8 cellular contexts compared by ENCODE assay signal in the genomic region with DNA sequence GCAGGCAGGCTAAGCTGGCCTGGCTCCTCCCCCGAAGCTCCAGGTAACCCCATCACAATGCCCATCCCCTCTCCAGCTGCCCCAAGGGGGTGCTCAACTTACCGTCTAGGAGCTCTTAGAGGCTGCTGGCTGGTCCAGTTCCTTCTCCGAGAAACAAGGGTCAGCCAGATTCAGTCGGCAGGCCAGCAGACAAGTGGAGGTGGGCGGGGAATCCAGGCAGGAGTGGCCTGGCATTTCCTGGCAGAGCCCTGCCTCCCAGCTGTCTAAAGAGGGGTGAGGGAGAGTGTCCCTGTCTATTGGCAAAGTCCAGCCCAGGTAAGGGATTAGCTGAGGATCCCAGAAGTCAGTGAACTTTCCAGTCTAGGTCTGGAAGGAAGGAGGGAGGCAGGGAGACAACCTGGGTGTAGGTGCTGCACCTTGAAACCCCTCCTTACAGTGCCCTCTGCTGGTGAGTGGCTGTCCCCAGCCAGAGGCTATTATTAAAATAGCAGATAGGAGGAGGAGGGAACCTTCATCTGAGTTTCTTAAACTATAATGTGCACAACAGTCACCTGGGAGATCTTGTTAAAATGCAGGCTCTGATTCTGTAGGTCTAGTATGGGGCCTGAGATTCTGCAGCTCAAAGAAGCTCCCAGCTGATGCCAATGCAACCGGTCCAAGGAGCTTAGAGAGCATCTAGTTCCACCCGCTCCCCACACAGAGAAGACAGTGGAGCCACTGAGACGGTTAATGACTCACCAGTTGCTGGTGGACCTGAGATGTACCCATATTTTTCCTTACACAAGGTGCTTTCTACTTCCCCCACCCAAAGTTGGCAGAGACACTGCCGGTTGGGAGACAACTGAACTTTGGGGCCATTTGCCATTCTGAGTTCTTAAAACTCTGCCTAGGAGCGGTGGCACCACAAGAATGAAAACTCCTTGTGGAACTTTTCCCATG. TPM values are rescaled to one million over a fixed set of nuclear protein-coding genes. Genes with fewer than 3 reads are reported as not detected.
DNase-seq lines count a peak whose midpoint lies in the region; ATAC-seq, FAIRE-seq and TF ChIP-seq lines count a peak whose summit lies in the region.

TSS of gene UNC5CL (minus strand) at position 162 of the 939 bp plus-strand sequence. CDS start 4,147 bp downstream, outside the sequence.

- TF ChIP-seq POLR2A in NB4 (IDR thresholded peaks at IDR 0.05; ENCODE audit: extremely low read depth, insufficient read length): no peak

- no peak for ATAC-seq in HG03280 (IDR thresholded peaks at IDR 0.05; ENCODE audit: unreplicated experiment)

- no peak within 1 kb of the TSS for H3K4me3 ChIP-seq in NB4 (ENCODE audit: low read depth, low read length)

- FAIRE-seq in urothelium cell line (lab: Jason Lieb, UNC): no peak

- peak; percentile 9 to 37 for DNase-seq in NCI-H446 (lab: John Stamatoyannopoulos, UW)
- no peak for DNase-seq in NCI-H446 treated with DMSO at 0.1 percent for 48 hours (lab: John Stamatoyannopoulos, UW)
- DNase-seq in NB4 (ENCODE audit: low read depth): peak; percentile 42
- DNase-seq in activated CD4-positive, alpha-beta T cell treated with anti-CD3 and anti-CD28 coated beads for 48 hours: peak; percentile 76
- peak; percentile 36 for DNase-seq in effector CD4-positive, alpha-beta T cell
- DNase-seq in mucosa of gallbladder (ENCODE audit: low spot score): peak; percentile 80
- peak; percentile 59 for DNase-seq in urothelium cell line (ENCODE audit: low spot score)

- peak; percentile 85 for TF ChIP-seq CTCF in NB4 (IDR thresholded peaks at IDR 0.05; ENCODE audit: low read depth, low read length)

RNA-seq across cellular contexts. Expression of gene UNC5CL, which starts in this region (rescaled TPM):
- total RNA-seq in mucosa of gallbladder: 26.4 TPM
